In the genomic region with DNA sequence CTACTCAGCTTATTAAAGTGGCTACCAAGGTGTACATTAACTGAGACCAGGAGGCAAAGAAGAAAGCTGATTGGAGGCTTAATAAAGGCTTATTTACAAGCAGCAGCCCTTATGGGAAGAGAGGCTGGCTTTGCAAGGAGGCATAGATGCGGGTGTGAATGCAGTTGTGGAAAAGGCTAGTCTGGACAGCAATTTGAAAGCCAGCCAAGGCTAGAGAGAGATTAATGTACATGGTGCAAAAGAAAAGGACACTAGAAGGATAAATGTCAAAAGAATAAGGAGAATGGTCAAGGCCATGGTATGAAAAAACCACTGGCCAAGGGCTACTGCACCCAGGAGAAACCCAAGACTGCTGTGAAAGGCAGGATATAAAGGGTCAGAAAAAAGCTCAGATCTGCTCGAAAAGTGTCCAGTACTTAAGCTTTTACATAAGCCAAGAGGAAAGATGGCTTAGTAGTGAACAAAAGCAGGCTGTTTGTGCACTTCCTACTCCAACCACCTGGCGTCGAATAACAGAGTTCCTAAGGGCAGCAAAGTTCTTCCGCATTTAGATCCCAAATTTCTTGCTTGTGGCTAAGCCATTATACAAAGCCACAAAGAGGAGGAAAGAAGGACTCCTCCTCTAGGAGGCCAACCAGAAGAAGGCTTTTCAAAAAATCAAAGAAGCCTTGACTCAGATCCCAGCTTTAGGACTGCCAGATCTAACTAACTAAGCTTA, we compare ENCODE assay signal across 8 cellular contexts. TPM values are rescaled to one million over a fixed set of nuclear protein-coding genes. Genes with fewer than 3 reads are reported as not detected.
DNase-seq lines count a peak whose midpoint lies in the region; ATAC-seq and TF ChIP-seq lines count a peak whose summit lies in the region.

No MANE protein-coding gene starts in this region.

- peaks cover 83% of the 10 kb centered on the region for H3K4me1 ChIP-seq in CD8-positive, alpha-beta T cell (ENCODE audit: insufficient read depth, low read length)
- H3K4me1 ChIP-seq in endocrine pancreas (ENCODE audit: control insufficient read depth, insufficient read depth, low read length) (peaks cover 8% of the 10 kb centered on the region), osteoblast (ENCODE audit: insufficient read depth, low read length) (peaks cover 50% of the 10 kb centered on the region)

- intact Hi-C loops in CD8-positive, alpha-beta T cell (cut with DNase I, micrococcal nuclease), result loop anchor here (1.0 to 10.0 kb wide), 12 partner anchors 23 to 611 kb away; a partner anchor contains a TSS

- no peak for TF ChIP-seq POLR2A in NB4 (IDR thresholded peaks at IDR 0.05; ENCODE audit: extremely low read depth, insufficient read length)

- H4K20me1 ChIP-seq in osteoblast (ENCODE audit: insufficient read depth, low read length), result no peaks in the 10 kb centered on the region

- H3K4me3 ChIP-seq in CD8-positive, alpha-beta T cell (ENCODE audit: low read depth, low read length), result peak overlapping the region; percentile 60
- H3K4me3 ChIP-seq in NB4 (ENCODE audit: low read depth, low read length), result peak overlapping the region; percentile 83
- H3K4me3 ChIP-seq in endocrine pancreas (ENCODE audit: control insufficient read depth, insufficient read depth, low read length), result peak overlapping the region; percentile 90
- H3K4me3 ChIP-seq in osteoblast (ENCODE audit: insufficient read depth, low read length), result peak overlapping the region; percentile 77

- H3K4me2 ChIP-seq in osteoblast (ENCODE audit: insufficient read depth, low read length), result peak overlapping the region; percentile 93

- no peaks in the 10 kb centered on the region for H3K79me2 ChIP-seq in osteoblast (ENCODE audit: insufficient read depth, low read length)

- H3K27ac ChIP-seq in CD8-positive, alpha-beta T cell (ENCODE audit: low read depth, low read length), result peak overlapping the region; percentile 71
- peak overlapping the region; percentile 55 for H3K27ac ChIP-seq in osteoblast (ENCODE audit: low read depth, low read length)

- CTCF ChIA-PET in CD8-positive, alpha-beta T cell (lab: Charles Lee), result interaction anchor here (0.9 to 3.6 kb wide), 20 partner anchors 8 to 306 kb away, joined by 3 to 33 read pairs (median 5); no protein-coding TSS in a partner anchor

- no peak overlapping the region for H3K4me3 Mint-ChIP-seq in CD8-positive, alpha-beta T cell

- H3K9me3 ChIP-seq in CD8-positive, alpha-beta T cell (ENCODE audit: low read length), result no peaks in the 10 kb centered on the region
- H3K9me3 ChIP-seq in endocrine pancreas (ENCODE audit: control insufficient read depth, low read length) (no peaks in the 10 kb centered on the region), osteoblast (ENCODE audit: low read depth, low read length) (no peaks in the 10 kb centered on the region)

- H3K27me3 Mint-ChIP-seq in CD8-positive, alpha-beta T cell (ENCODE audit: low read depth), result no peaks in the 10 kb centered on the region

- no peaks in the 10 kb centered on the region for H3K27me3 ChIP-seq in CD8-positive, alpha-beta T cell (ENCODE audit: insufficient read depth, low read length)
- H3K27me3 ChIP-seq in endocrine pancreas (ENCODE audit: control insufficient read depth, insufficient read depth, low read length) (no peaks in the 10 kb centered on the region), osteoblast (ENCODE audit: insufficient read depth, low read length) (no peaks in the 10 kb centered on the region)

- peak; percentile 18 for TF ChIP-seq CTCF in CD8-positive, alpha-beta T cell (IDR thresholded peaks at IDR 0.05)
- TF ChIP-seq CTCF in NB4 (IDR thresholded peaks at IDR 0.05; ENCODE audit: low read depth, low read length) (no peak), osteoblast (IDR thresholded peaks at IDR 0.05; ENCODE audit: extremely low read depth, low read depth, low read length) (peak; percentile 21)

- H3K36me3 Mint-ChIP-seq in CD8-positive, alpha-beta T cell, result peaks cover 48% of the 10 kb centered on the region

- H2AFZ ChIP-seq in osteoblast (ENCODE audit: low read length), result peak overlapping the region; percentile 99

- DNase-seq in CD8-positive, alpha-beta T cell, result no peak
- DNase-seq in NB4 (ENCODE audit: low read depth) (peak; percentile 25), osteoblast (ENCODE audit: insufficient read length, low spot score, missing footprints) (no peak), mesenteric fat pad (ENCODE audit: low spot score) (no peak), SHP77 (lab: John Stamatoyannopoulos, UW) (no peak)

- H3K36me3 ChIP-seq in CD8-positive, alpha-beta T cell (ENCODE audit: insufficient read depth, low read length), result peaks cover 14% of the 10 kb centered on the region
- H3K36me3 ChIP-seq in endocrine pancreas (ENCODE audit: control insufficient read depth, insufficient read depth, low read length) (no peaks in the 10 kb centered on the region), osteoblast (ENCODE audit: insufficient read depth, low read length) (no peaks in the 10 kb centered on the region)

- POLR2A ChIA-PET in CD8-positive, alpha-beta T cell (lab: Charles Lee), result interaction anchor here (0.6 to 5.5 kb wide), 16 partner anchors 9 to 247 kb away, joined by 3 to 43 read pairs (median 5); a partner anchor contains a TSS

- no peak for ATAC-seq in CD8-positive, alpha-beta T cell
- no peak for ATAC-seq in GM19455 (IDR thresholded peaks at IDR 0.05; ENCODE audit: unreplicated experiment)
- ATAC-seq in GM18868 (IDR thresholded peaks at IDR 0.05; ENCODE audit: unreplicated experiment), result no peak

- peaks cover 4% of the 10 kb centered on the region for H3K9me3 Mint-ChIP-seq in CD8-positive, alpha-beta T cell

- H3K9ac ChIP-seq in endocrine pancreas (ENCODE audit: control insufficient read depth, insufficient read depth, low read length), result peak overlapping the region; percentile 85

- H3K27ac Mint-ChIP-seq in CD8-positive, alpha-beta T cell, result no peak overlapping the region

- H3K4me1 Mint-ChIP-seq in CD8-positive, alpha-beta T cell (ENCODE audit: low read depth), result peaks cover 36% of the 10 kb centered on the region

RNA-seq across cellular contexts. Expression of a gene that starts 24.0 kb away (rescaled TPM):
- total RNA-seq in CD8-positive, alpha-beta T cell, result 100 to 1,000 TPM; 238 to 242 TPM
- total RNA-seq in osteoblast (under 0.01 TPM in 1 of 2 replicates, not detected in the other), mesenteric fat pad (1.7 TPM)

RNA-seq across cellular contexts. Expression of a gene that starts 43.7 kb away (rescaled TPM):
- total RNA-seq in CD8-positive, alpha-beta T cell, result 10 to 100 TPM; 14.3 to 16.0 TPM
- total RNA-seq in osteoblast (not detected in 2 replicates), mesenteric fat pad (not detected)

RNA-seq across cellular contexts. Expression of a gene that starts 54.5 kb away (rescaled TPM):
- 1 to 10 TPM; 5.2 to 6.2 TPM for total RNA-seq in CD8-positive, alpha-beta T cell
- 0.72 TPM in 1 of 2 replicates, not detected in the other for total RNA-seq in osteoblast
- total RNA-seq in mesenteric fat pad, result not detected

RNA-seq across cellular contexts. Expression of a gene that starts 58.2 kb away (rescaled TPM):
- total RNA-seq in CD8-positive, alpha-beta T cell, result 10 to 100 TPM; 12.3 to 13.1 TPM
- total RNA-seq in osteoblast (0.29 and 0.36 TPM in 2 replicates), mesenteric fat pad (3.3 TPM)

Comparison
In these comparisons a context has a peak if more than half of its experiments do, and no peak if none do; other contexts are left out.
1. RNA of a gene that starts 24.0 kb away (total RNA-seq): 238 to 242 TPM in CD8-positive, alpha-beta T cell; 1.7 TPM in mesenteric fat pad (single experiment) and under 0.01 TPM in osteoblast; every median in the first group is over 10 times any median in the second.
2. RNA of a gene that starts 43.7 kb away (total RNA-seq): 14.3 to 16.0 TPM in CD8-positive, alpha-beta T cell; not detected in mesenteric fat pad (single experiment) and not detected in osteoblast; every median in the first group is over 10 times any median in the second.
3. Peak in every context shown above with its lines, with median percentiles within 50 percentile points of each other: H3K4me3 ChIP-seq.